19 cellular contexts compared by ENCODE assay signal in the genomic region with DNA sequence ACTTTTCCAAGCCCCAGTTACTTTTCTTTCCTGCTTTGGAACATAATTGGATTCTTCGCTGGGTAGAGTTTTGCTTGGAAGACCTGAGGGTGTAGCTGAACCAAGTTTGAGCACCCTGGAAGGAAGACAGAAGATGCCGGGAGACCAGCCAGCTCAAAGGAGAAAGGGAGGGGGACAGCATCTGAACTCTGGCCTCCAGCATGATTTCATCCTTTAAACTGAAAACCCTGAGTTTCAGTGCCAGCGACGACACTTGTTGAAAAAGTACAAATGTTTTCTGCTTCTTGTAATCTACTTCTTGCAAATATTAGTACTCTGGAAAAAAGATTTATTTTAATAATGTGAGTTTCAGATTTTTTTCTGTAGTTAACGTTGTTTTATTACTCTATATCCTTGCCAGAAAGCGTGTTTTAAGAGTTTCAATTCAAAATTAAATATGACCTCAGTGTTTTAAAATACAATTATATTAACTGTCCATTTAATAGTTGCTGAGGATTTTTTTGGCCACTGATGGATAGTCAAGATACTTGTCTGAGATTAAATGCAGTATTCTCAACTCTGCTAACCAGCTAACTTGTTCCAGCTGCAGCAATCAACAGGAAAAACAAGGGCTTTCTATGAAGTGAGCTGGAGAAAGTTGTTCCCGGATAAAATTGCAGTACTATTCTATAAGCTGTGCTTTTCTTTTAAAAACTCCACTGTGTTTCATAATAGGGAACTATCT.
A peak's percentile ranks its signal among the peaks of the same experiment; 100 is the strongest.
DNase-seq lines count a peak whose midpoint lies in the region; ATAC-seq and TF ChIP-seq lines count a peak whose summit lies in the region.
"Had no signal": no experiment of that assay in that cellular context is flagged by ENCODE, and none has a peak within 500 bp of the region (broad histone marks: within the 10 kb centered on the region; RNA-seq: fewer than 3 reads in every experiment).

No MANE protein-coding gene starts in this region.

- intact Hi-C loops in heart left ventricle (cut with DNase I) (no loop called here), mucosa of descending colon (cut with DNase I, micrococcal nuclease) (no loop called here)

- H3K27me3 Mint-ChIP-seq in endodermal cell (ENCODE audit: insufficient read depth), result no peaks in the 10 kb centered on the region
- H3K27me3 Mint-ChIP-seq: activated CD8-positive, alpha-beta T cell treated with anti-CD3 and anti-CD28 coated beads for 36 hours had no signal

- POLR2A ChIA-PET in HEK293T (lab: Yijun Ruan, JAX), result no interaction called here

- H3K4me1 ChIP-seq in endodermal cell (ENCODE audit: control insufficient read depth, insufficient read depth, low read length) (no peaks in the 10 kb centered on the region), heart left ventricle (peaks cover 0 to 33% (median 14%) of the 10 kb centered on the region in 12 donors), mucosa of descending colon (ENCODE audit: low read depth) (no peaks in the 10 kb centered on the region)
- H3K4me1 ChIP-seq: BE2C had no signal

- CTCF ChIA-PET in HEK293T (lab: Yijun Ruan, JAX), result no interaction called here

- no peak for TF ChIP-seq POLR2A in heart left ventricle (IDR thresholded peaks at IDR 0.05)

- no peak overlapping the region for H3K27ac Mint-ChIP-seq in endodermal cell
- H3K27ac Mint-ChIP-seq: activated CD8-positive, alpha-beta T cell treated with anti-CD3 and anti-CD28 coated beads for 36 hours; T-helper 1 cell treated with Interleukin-12 subunit alpha and Interleukin-12 subunit beta and Interleukin-4 antibody, amounts not matched to agents 30 μg/mL and 1 μg/mL, for 36 hours had no signal

- H3K36me3 ChIP-seq in endodermal cell (ENCODE audit: control insufficient read depth, insufficient read depth, low read length) (no peaks in the 10 kb centered on the region), heart left ventricle (no peaks in the 10 kb centered on the region), mucosa of descending colon (ENCODE audit: low read depth) (no peaks in the 10 kb centered on the region)
- H3K36me3 ChIP-seq: BE2C, cardiac muscle cell had no signal

- no peaks in the 10 kb centered on the region for H3K9me3 Mint-ChIP-seq in endodermal cell
- H3K9me3 Mint-ChIP-seq: activated CD8-positive, alpha-beta T cell treated with anti-CD3 and anti-CD28 coated beads for 36 hours; T-helper 1 cell treated with Interleukin-12 subunit alpha and Interleukin-12 subunit beta and Interleukin-4 antibody, amounts not matched to agents 30 μg/mL and 1 μg/mL, for 36 hours had no signal

- DNase-seq in endodermal cell (peak; percentile 24), heart left ventricle (peak in 3 of 5 donors; percentile 59 to 74 (median 62)), mucosa of descending colon (peak in 1 of 3 donors; percentile 48), ureter (ENCODE audit: low spot score) (peak; percentile 85), HEK293T (ENCODE audit: extremely low spot score) (no peak), H4 (ENCODE audit: low spot score) (no peak)
- DNase-seq: activated CD8-positive, alpha-beta T cell treated with anti-CD3 and anti-CD28 coated beads for 36 hours; BE2C; effector CD4-positive, alpha-beta T cell; GF-D8; mammary epithelial cell; NCI-H2081; NCI-H510A; retina; SHP77; stimulated activated CD4-positive, alpha-beta T cell treated with anti-CD3 and anti-CD28 coated beads, Interleukin-2, amount 100 ng/mL, for 24 hours had no signal

- H3K27me3 ChIP-seq in endodermal cell (ENCODE audit: control insufficient read depth, insufficient read depth, low read length, poor library complexity, severe bottlenecking) (no peaks in the 10 kb centered on the region), heart left ventricle (no peaks in the 10 kb centered on the region)
- H3K27me3 ChIP-seq: BE2C, cardiac muscle cell had no signal

- H3K9ac ChIP-seq in endodermal cell (ENCODE audit: extremely low read depth, low read length, poor library complexity, severe bottlenecking), result no peak overlapping the region

- no peaks in the 10 kb centered on the region for H3K36me3 Mint-ChIP-seq in endodermal cell (ENCODE audit: low read depth)

- TF ChIP-seq CTCF in endodermal cell (conservative IDR thresholded peaks at IDR 0.05) (no peak), heart left ventricle (IDR thresholded peaks at IDR 0.05) (no peak), mucosa of descending colon (IDR thresholded peaks at IDR 0.05) (no peak)

- H3K27ac ChIP-seq in endodermal cell (ENCODE audit: low read depth, low read length) (no peak overlapping the region), heart left ventricle (peak overlapping the region in 1 of 12 donors; percentile 22)
- H3K27ac ChIP-seq: cardiac muscle cell had no signal

- no peak overlapping the region for H3K4me3 Mint-ChIP-seq in endodermal cell
- H3K4me3 Mint-ChIP-seq: activated CD8-positive, alpha-beta T cell treated with anti-CD3 and anti-CD28 coated beads for 36 hours; T-helper 1 cell treated with Interleukin-12 subunit alpha and Interleukin-12 subunit beta and Interleukin-4 antibody, amounts not matched to agents 30 μg/mL and 1 μg/mL, for 36 hours had no signal

- H3K4me1 Mint-ChIP-seq in endodermal cell, result peaks cover 6% of the 10 kb centered on the region

- WGBS in endodermal cell (ENCODE audit: insufficient coverage in 1 of 2, insufficient read length in 1 of 2), 2 experiments, result 89 to 90% methylated on average over 1 to 6 of the region's 7 CpGs
- WGBS in heart left ventricle, 4 donors, result 51 to 66% (median 61%) methylated on average over 7 of the region's 7 CpGs

- H3K4me3 ChIP-seq in endodermal cell (ENCODE audit: low read length), result no peak overlapping the region
- no peak overlapping the region for H3K4me3 ChIP-seq in heart left ventricle
- H3K4me3 ChIP-seq in mucosa of descending colon, result no peak overlapping the region
- H3K4me3 ChIP-seq: cardiac muscle cell had no signal

- no peaks in the 10 kb centered on the region for H3K9me3 ChIP-seq in endodermal cell (ENCODE audit: control insufficient read depth, low read length)
- H3K9me3 ChIP-seq in heart left ventricle, result no peaks in the 10 kb centered on the region
- H3K9me3 ChIP-seq in mucosa of descending colon, result no peaks in the 10 kb centered on the region
- H3K9me3 ChIP-seq: BE2C had no signal

- peak; percentile 62 to 78 (median 71) for ATAC-seq in heart left ventricle
- ATAC-seq in mucosa of descending colon, result peak; percentile 21
- ATAC-seq in GM19395 (IDR thresholded peaks at IDR 0.05; ENCODE audit: unreplicated experiment), result no peak
- ATAC-seq: activated CD8-positive, alpha-beta T cell treated with anti-CD3 and anti-CD28 coated beads for 36 hours had no signal

TF ChIP-seq in HEK293T, 16 proteins besides CTCF, POLR2A, EP300 and RAD21:
- TF ChIP-seq TARDBP (IDR thresholded peaks at IDR 0.05), result no peak
- TF ChIP-seq BHLHE40 (IDR thresholded peaks at IDR 0.05; ENCODE audit: borderline replicate concordance), result no peak
- TF ChIP-seq ZNF384 (IDR thresholded peaks at IDR 0.05), result no peak
- TF ChIP-seq SP1 (IDR thresholded peaks at IDR 0.05), result no peak
- no peak for TF ChIP-seq FOXM1 (IDR thresholded peaks at IDR 0.05; ENCODE audit: borderline replicate concordance)
- TF ChIP-seq HDGF (IDR thresholded peaks at IDR 0.05; ENCODE audit: borderline replicate concordance), result no peak
- TF ChIP-seq LEF1 (IDR thresholded peaks at IDR 0.05; ENCODE audit: borderline replicate concordance), result no peak
- no peak for TF ChIP-seq SUZ12 (IDR thresholded peaks at IDR 0.05)

Comparison
In these comparisons a context has a peak if more than half of its experiments do, and no peak if none do; other contexts are left out.
1. DNase-seq: peak in endodermal cell (single experiment), heart left ventricle (3 of 5) and ureter (single experiment); none in HEK293T (single experiment) and H4 (single experiment).